Comparison of ENCODE assay signal across 8 cellular contexts in genomic region chr17:80063815-80064585, GRCh38. TPM values are rescaled to one million over a fixed set of nuclear protein-coding genes. Genes with fewer than 3 reads are reported as not detected.
A peak's percentile ranks its signal among the peaks of the same experiment; 100 is the strongest.
DNase-seq lines count a peak whose midpoint lies in the region; ATAC-seq and TF ChIP-seq lines count a peak whose summit lies in the region.

No MANE protein-coding gene starts in this region.

- no peaks in the 10 kb centered on the region for H3K9me2 ChIP-seq in GM23338 (ENCODE audit: insufficient read depth)

- CTCF ChIA-PET in activated CD4-positive, alpha-beta T cell treated with anti-CD3 and anti-CD28 coated beads for 36 hours (lab: Charles Lee): interaction anchor here (1.1 kb wide), 1 partner anchor 9 kb away, joined by 3 read pairs; no protein-coding TSS in a partner anchor

- H3K4me3 ChIP-seq in GM23338 (no peak overlapping the region), skeletal muscle satellite cell (ENCODE audit: low read length) (peak overlapping the region; percentile 35)

- H3K27me3 ChIP-seq in GM23338 (ENCODE audit: insufficient read depth) (no peaks in the 10 kb centered on the region), skeletal muscle satellite cell (ENCODE audit: control insufficient read depth, insufficient read depth, low read length) (no peaks in the 10 kb centered on the region)

- intact Hi-C loops in head of caudate nucleus (cut with DNase I): no loop called here
- intact Hi-C loops in activated CD4-positive, alpha-beta T cell treated with anti-CD3 and anti-CD28 coated beads for 36 hours (cut with DNase I, micrococcal nuclease): no loop called here

- no peak for DNase-seq in GM23338 (ENCODE audit: low spot score)
- DNase-seq in head of caudate nucleus: peak in 24 of 42 donors; percentile 5 to 76 (median 30)
- DNase-seq in NCI-H2171 (lab: John Stamatoyannopoulos, UW): no peak
- no peak for DNase-seq in activated CD4-positive, alpha-beta T cell treated with anti-CD3 and anti-CD28 coated beads for 4 hours
- DNase-seq in activated CD4-positive, alpha-beta T cell treated with anti-CD3 and anti-CD28 coated beads for 36 hours: no peak

- no peaks in the 10 kb centered on the region for H3K36me3 Mint-ChIP-seq in GM23338 (ENCODE audit: low read depth)
- no peaks in the 10 kb centered on the region for H3K36me3 Mint-ChIP-seq in activated CD4-positive, alpha-beta T cell treated with anti-CD3 and anti-CD28 coated beads for 36 hours (ENCODE audit: low read depth)

- H3K9ac ChIP-seq in skeletal muscle satellite cell (ENCODE audit: low read depth, low read length): no peak overlapping the region

- TF ChIP-seq CTCF in GM23338 (conservative IDR thresholded peaks at IDR 0.05; ENCODE audit: low read depth in 2 of 2): no peak

- H3K4me1 Mint-ChIP-seq in GM23338: peaks cover 20% of the 10 kb centered on the region
- H3K4me1 Mint-ChIP-seq in activated CD4-positive, alpha-beta T cell treated with anti-CD3 and anti-CD28 coated beads for 36 hours: no peaks in the 10 kb centered on the region

- no peak overlapping the region for H2AFZ ChIP-seq in GM23338

- peaks cover 12% of the 10 kb centered on the region for H3K27me3 Mint-ChIP-seq in GM23338 (ENCODE audit: insufficient read depth, low read depth, poor library complexity)
- H3K27me3 Mint-ChIP-seq in activated CD4-positive, alpha-beta T cell treated with anti-CD3 and anti-CD28 coated beads for 36 hours: no peaks in the 10 kb centered on the region

- H3K4me2 ChIP-seq in GM23338: no peak overlapping the region
- peak overlapping the region; percentile 71 for H3K4me2 ChIP-seq in skeletal muscle satellite cell (ENCODE audit: low read length)

- POLR2A ChIA-PET in activated CD4-positive, alpha-beta T cell treated with anti-CD3 and anti-CD28 coated beads for 36 hours (lab: Charles Lee): no interaction called here

- H3K36me3 ChIP-seq in GM23338 (ENCODE audit: insufficient read depth) (no peaks in the 10 kb centered on the region), skeletal muscle satellite cell (ENCODE audit: insufficient read depth, low read length) (no peaks in the 10 kb centered on the region)

- H3K4me3 Mint-ChIP-seq in GM23338: no peak overlapping the region
- no peak overlapping the region for H3K4me3 Mint-ChIP-seq in activated CD4-positive, alpha-beta T cell treated with anti-CD3 and anti-CD28 coated beads for 36 hours

- peaks cover 18% of the 10 kb centered on the region for H3F3A ChIP-seq in GM23338 (replicated peaks; ENCODE audit: low read depth)

- H3K4me1 ChIP-seq in GM23338 (ENCODE audit: insufficient read depth): peaks cover 12% of the 10 kb centered on the region; the same call in 1 of the 2 replicates
- peaks cover 20% of the 10 kb centered on the region for H3K4me1 ChIP-seq in skeletal muscle satellite cell (ENCODE audit: control insufficient read depth, insufficient read depth, low read length)

- no peaks in the 10 kb centered on the region for H4K20me1 ChIP-seq in GM23338 (replicated peaks; ENCODE audit: insufficient read depth)

- no peaks in the 10 kb centered on the region for H3K9me3 ChIP-seq in skeletal muscle satellite cell (replicated peaks; ENCODE audit: low read length)

- peak overlapping the region; percentile 18; the same call in 1 of the 2 replicates for H3K27ac Mint-ChIP-seq in GM23338
- no peak overlapping the region for H3K27ac Mint-ChIP-seq in activated CD4-positive, alpha-beta T cell treated with anti-CD3 and anti-CD28 coated beads for 36 hours

- ATAC-seq in GM23338: no peak
- peak; percentile 46 for ATAC-seq in SK-N-SH treated with all-trans-retinoic acid at 6 μM for 48 hours
- no peak for ATAC-seq in GM21390 (IDR thresholded peaks at IDR 0.05; ENCODE audit: unreplicated experiment)
- no peak for ATAC-seq in activated CD4-positive, alpha-beta T cell treated with anti-CD3 and anti-CD28 coated beads for 36 hours

- H3K79me2 ChIP-seq in GM23338 (replicated peaks; ENCODE audit: insufficient read depth): no peaks in the 10 kb centered on the region

- no peaks in the 10 kb centered on the region for H3K9me3 Mint-ChIP-seq in GM23338
- H3K9me3 Mint-ChIP-seq in activated CD4-positive, alpha-beta T cell treated with anti-CD3 and anti-CD28 coated beads for 36 hours (ENCODE audit: low read depth): no peaks in the 10 kb centered on the region

- no peak overlapping the region for H3K27ac ChIP-seq in GM23338 (ENCODE audit: low read depth)

TF ChIP-seq in GM23338, 12 proteins besides CTCF, POLR2A, EP300 and RAD21 (continues in another document):
- TF ChIP-seq, protein P1, sequence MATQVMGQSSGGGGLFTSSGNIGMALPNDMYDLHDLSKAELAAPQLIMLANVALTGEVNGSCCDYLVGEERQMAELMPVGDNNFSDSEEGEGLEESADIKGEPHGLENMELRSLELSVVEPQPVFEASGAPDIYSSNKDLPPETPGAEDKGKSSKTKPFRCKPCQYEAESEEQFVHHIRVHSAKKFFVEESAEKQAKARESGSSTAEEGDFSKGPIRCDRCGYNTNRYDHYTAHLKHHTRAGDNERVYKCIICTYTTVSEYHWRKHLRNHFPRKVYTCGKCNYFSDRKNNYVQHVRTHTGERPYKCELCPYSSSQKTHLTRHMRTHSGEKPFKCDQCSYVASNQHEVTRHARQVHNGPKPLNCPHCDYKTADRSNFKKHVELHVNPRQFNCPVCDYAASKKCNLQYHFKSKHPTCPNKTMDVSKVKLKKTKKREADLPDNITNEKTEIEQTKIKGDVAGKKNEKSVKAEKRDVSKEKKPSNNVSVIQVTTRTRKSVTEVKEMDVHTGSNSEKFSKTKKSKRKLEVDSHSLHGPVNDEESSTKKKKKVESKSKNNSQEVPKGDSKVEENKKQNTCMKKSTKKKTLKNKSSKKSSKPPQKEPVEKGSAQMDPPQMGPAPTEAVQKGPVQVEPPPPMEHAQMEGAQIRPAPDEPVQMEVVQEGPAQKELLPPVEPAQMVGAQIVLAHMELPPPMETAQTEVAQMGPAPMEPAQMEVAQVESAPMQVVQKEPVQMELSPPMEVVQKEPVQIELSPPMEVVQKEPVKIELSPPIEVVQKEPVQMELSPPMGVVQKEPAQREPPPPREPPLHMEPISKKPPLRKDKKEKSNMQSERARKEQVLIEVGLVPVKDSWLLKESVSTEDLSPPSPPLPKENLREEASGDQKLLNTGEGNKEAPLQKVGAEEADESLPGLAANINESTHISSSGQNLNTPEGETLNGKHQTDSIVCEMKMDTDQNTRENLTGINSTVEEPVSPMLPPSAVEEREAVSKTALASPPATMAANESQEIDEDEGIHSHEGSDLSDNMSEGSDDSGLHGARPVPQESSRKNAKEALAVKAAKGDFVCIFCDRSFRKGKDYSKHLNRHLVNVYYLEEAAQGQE (IDR thresholded peaks at IDR 0.05; ENCODE audit: unreplicated experiment): no peak

TF ChIP-seq in SK-N-SH treated with all-trans-retinoic acid at 6 μM for 48 hours, 23 proteins besides CTCF, POLR2A, EP300 and RAD21 (continues in another document):
- no peak for TF ChIP-seq GLIS3 (CRISPR knock-in tag; IDR thresholded peaks at IDR 0.05)
- TF ChIP-seq PATZ1 (CRISPR knock-in tag; IDR thresholded peaks at IDR 0.05; ENCODE audit: borderline replicate concordance): no peak
- no peak for TF ChIP-seq ISL1 (CRISPR knock-in tag; IDR thresholded peaks at IDR 0.05)
- no peak for TF ChIP-seq ZNF8 (CRISPR knock-in tag; IDR thresholded peaks at IDR 0.05)
- TF ChIP-seq OSR1 (CRISPR knock-in tag; IDR thresholded peaks at IDR 0.05): no peak
- TF ChIP-seq ZC3H10 (CRISPR knock-in tag; IDR thresholded peaks at IDR 0.05): no peak
- TF ChIP-seq RARB (CRISPR knock-in tag; IDR thresholded peaks at IDR 0.05): no peak
- no peak for TF ChIP-seq ZFP3 (CRISPR knock-in tag; IDR thresholded peaks at IDR 0.05)
- TF ChIP-seq TCF4 (CRISPR knock-in tag; IDR thresholded peaks at IDR 0.05; ENCODE audit: borderline replicate concordance): no peak
- no peak for TF ChIP-seq ARNTL (CRISPR knock-in tag; IDR thresholded peaks at IDR 0.05; ENCODE audit: borderline replicate concordance, low read depth)

RNA-seq across cellular contexts. Expression of gene CCDC40, which starts 27.6 kb away (rescaled TPM):
- total RNA-seq in GM23338 (2014; rRNA removed; shearing (Covaris generic)): 7.1 and 8.1 TPM in 2 replicates
- polyA plus RNA-seq in GM23338 (2016; fragmentation: Nextera tagmentation; extraction: Ambion mirVana): 6.7 and 7.6 TPM in 2 replicates
- total RNA-seq in skeletal muscle satellite cell (2012; rRNA removed): 2.0 and 2.8 TPM in 2 replicates
- under 1 TPM; 0.56 to 0.57 TPM for total RNA-seq in activated CD4-positive, alpha-beta T cell treated with anti-CD3 and anti-CD28 coated beads for 36 hours

RNA-seq across cellular contexts. Expression of gene TBC1D16, which starts 28.3 kb away (rescaled TPM):
- total RNA-seq in GM23338 (2014; rRNA removed; shearing (Covaris generic)): 93.5 and 104 TPM in 2 replicates
- 15.2 and 16.7 TPM in 2 replicates for polyA plus RNA-seq in GM23338 (2016; fragmentation: Nextera tagmentation; extraction: Ambion mirVana)
- 49.1 and 59.3 TPM in 2 replicates for total RNA-seq in skeletal muscle satellite cell (2012; rRNA removed)
- 10 to 100 TPM in 1 of 2 experiments, 1 to 10 TPM in 1; 8.3 to 10.4 TPM for total RNA-seq in activated CD4-positive, alpha-beta T cell treated with anti-CD3 and anti-CD28 coated beads for 36 hours

RNA-seq across cellular contexts. Expression of gene GAA, which starts 37.4 kb away (rescaled TPM):
- 77.4 and 98.1 TPM in 2 replicates for total RNA-seq in GM23338 (2014; rRNA removed; shearing (Covaris generic))
- polyA plus RNA-seq in GM23338 (2016; fragmentation: Nextera tagmentation; extraction: Ambion mirVana): 72.5 and 73.9 TPM in 2 replicates
- 42.1 and 45.2 TPM in 2 replicates for total RNA-seq in skeletal muscle satellite cell (2012; rRNA removed)
- total RNA-seq in activated CD4-positive, alpha-beta T cell treated with anti-CD3 and anti-CD28 coated beads for 36 hours: 10 to 100 TPM; 28.4 to 32.8 TPM

Comparison
In these comparisons a context has a peak if more than half of its experiments do, and no peak if none do; other contexts are left out.
1. DNase-seq: peak in head of caudate nucleus (24 of 42); none in GM23338 (single experiment), NCI-H2171 (single experiment), activated CD4-positive, alpha-beta T cell treated with anti-CD3 and anti-CD28 coated beads for 4 hours (0 of 2) and activated CD4-positive, alpha-beta T cell treated with anti-CD3 and anti-CD28 coated beads for 36 hours (single experiment).